1 cellular context compared by ENCODE assay signal in the genomic region with DNA sequence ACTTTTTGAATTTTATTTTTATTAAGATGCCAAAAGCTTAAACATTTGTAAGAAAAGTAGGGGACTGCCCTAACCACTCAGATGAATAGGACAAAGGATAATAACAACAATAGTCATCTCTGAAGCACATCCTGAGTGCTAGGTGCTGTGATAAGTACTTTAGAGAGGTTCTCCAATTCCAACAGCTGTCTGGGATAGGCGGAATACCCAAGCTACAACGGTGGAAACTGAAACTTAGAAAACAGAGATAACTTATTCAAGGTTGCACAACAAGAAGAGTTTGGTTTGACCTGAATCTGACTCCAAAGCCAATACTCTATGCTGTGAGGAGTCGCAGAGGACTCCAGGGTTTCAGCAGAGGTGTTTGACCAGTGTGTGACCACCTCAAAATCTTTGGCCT.
TF ChIP-seq lines count a peak whose summit lies in the region.

No MANE protein-coding gene starts in this region.

TF ChIP-seq in SK-N-SH, 30 proteins besides CTCF, POLR2A, EP300 and RAD21 (continued from another document):
- TF ChIP-seq, protein P1, sequence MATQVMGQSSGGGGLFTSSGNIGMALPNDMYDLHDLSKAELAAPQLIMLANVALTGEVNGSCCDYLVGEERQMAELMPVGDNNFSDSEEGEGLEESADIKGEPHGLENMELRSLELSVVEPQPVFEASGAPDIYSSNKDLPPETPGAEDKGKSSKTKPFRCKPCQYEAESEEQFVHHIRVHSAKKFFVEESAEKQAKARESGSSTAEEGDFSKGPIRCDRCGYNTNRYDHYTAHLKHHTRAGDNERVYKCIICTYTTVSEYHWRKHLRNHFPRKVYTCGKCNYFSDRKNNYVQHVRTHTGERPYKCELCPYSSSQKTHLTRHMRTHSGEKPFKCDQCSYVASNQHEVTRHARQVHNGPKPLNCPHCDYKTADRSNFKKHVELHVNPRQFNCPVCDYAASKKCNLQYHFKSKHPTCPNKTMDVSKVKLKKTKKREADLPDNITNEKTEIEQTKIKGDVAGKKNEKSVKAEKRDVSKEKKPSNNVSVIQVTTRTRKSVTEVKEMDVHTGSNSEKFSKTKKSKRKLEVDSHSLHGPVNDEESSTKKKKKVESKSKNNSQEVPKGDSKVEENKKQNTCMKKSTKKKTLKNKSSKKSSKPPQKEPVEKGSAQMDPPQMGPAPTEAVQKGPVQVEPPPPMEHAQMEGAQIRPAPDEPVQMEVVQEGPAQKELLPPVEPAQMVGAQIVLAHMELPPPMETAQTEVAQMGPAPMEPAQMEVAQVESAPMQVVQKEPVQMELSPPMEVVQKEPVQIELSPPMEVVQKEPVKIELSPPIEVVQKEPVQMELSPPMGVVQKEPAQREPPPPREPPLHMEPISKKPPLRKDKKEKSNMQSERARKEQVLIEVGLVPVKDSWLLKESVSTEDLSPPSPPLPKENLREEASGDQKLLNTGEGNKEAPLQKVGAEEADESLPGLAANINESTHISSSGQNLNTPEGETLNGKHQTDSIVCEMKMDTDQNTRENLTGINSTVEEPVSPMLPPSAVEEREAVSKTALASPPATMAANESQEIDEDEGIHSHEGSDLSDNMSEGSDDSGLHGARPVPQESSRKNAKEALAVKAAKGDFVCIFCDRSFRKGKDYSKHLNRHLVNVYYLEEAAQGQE (IDR thresholded peaks at IDR 0.05; ENCODE audit: low read depth, low read length): no peak
- no peak for TF ChIP-seq NFIC (IDR thresholded peaks at IDR 0.05; ENCODE audit: borderline replicate concordance)
